ENCODE assay signal across 8 cellular contexts in the genomic region with DNA sequence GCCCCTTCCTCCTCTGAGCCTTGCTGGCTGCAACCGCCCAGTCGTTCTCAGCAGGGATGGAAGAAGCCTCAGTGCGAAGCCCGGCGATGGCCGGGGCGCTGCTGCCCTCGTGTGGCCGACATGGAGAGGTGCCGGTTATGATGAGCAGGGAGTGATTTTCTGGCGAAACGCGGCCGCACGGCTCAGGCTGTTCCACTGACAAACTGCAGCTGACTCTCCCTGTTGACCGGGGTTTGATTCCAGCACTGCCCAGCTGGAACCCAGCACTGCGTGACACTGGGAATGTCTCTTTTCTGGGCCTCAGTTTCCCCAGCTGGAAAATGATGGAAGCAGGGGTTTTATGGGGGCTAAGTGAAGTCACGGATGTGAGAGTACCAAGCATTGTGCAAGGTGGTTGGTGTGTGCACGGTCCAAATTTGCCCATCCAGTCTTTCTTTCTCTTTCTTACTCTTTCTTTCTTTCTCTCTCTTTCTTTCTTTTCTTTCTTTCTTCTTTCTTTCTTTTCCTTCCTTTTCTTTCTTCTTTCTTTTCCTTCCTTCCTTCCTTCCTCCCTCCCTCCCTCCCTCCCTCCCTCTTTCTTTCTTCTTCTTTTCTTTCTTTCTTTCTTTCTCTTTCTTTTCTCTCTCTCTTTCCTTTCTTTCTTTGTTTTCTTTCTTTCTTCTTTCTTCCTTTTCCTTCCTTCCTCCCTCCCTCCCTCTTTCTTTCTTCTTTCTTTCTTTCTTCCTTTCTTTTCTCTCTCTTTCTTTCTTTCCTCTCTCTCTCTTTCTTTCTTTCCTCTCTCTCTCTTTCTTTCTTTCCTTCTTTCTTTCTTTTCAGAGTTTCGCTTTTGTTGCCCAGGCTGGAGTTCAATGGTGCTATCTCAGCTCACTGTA. TPM values are rescaled to one million over a fixed set of nuclear protein-coding genes. Genes with fewer than 3 reads are reported as not detected.
DNase-seq lines count a peak whose midpoint lies in the region; ATAC-seq and TF ChIP-seq lines count a peak whose summit lies in the region.

No MANE protein-coding gene starts in this region.

- H3K9me3 Mint-ChIP-seq in activated CD4-positive, alpha-beta memory T cell treated with anti-CD3 and anti-CD28 coated beads, Interleukin-2, amount 10 ng/mL, durations not matched to agents 7 days and 5 days, result no peaks in the 10 kb centered on the region

- peak; percentile 86 for TF ChIP-seq CTCF in lung (IDR thresholded peaks at IDR 0.05; ENCODE audit: control extremely low read depth, extremely low read depth)

- 7% methylated on average over 20 of the region's 20 CpGs for WGBS in lung, 2 donors

- H3K27ac Mint-ChIP-seq in activated CD4-positive, alpha-beta memory T cell treated with anti-CD3 and anti-CD28 coated beads, Interleukin-2, amount 10 ng/mL, durations not matched to agents 7 days and 5 days, result no peak overlapping the region

- POLR2A ChIA-PET in activated CD4-positive, alpha-beta memory T cell treated with anti-CD3 and anti-CD28 coated beads, Interleukin-2, amount 10 ng/mL, durations not matched to agents 7 days and 5 days (lab: Charles Lee), result no interaction called here

- H3K4me1 Mint-ChIP-seq in activated CD4-positive, alpha-beta memory T cell treated with anti-CD3 and anti-CD28 coated beads, Interleukin-2, amount 10 ng/mL, durations not matched to agents 7 days and 5 days, result peaks cover 10% of the 10 kb centered on the region

- DNase-seq in COR-L47 (lab: John Stamatoyannopoulos, UW), result peak; percentile 71
- DNase-seq in NCI-H748 (lab: John Stamatoyannopoulos, UW; ENCODE audit: unreplicated experiment), result peak; percentile 77
- peak; percentile 77 for DNase-seq in activated CD4-positive, alpha-beta memory T cell treated with anti-CD3 and anti-CD28 coated beads, Interleukin-2, amount 10 ng/mL, durations not matched to agents 7 days and 5 days
- peak; percentile 93 for DNase-seq in ecto neural progenitor cell (ENCODE audit: low spot score)
- DNase-seq in lung (ENCODE audit: low spot score), result peak; percentile 76
- peak; percentile 62 for DNase-seq in stimulated activated CD8-positive, alpha-beta memory T cell treated with anti-CD3 and anti-CD28 coated beads, Interleukin-12 subunit alpha, Interleukin-12 subunit beta, amount 100 ng/mL, for 1 hour (ENCODE audit: low read depth)

- H3K4me3 ChIP-seq in lung, result no peak overlapping the region

- H3K36me3 Mint-ChIP-seq in activated CD4-positive, alpha-beta memory T cell treated with anti-CD3 and anti-CD28 coated beads, Interleukin-2, amount 10 ng/mL, durations not matched to agents 7 days and 5 days (ENCODE audit: low read depth), result no peaks in the 10 kb centered on the region

- peaks cover 42% of the 10 kb centered on the region for H3K27me3 Mint-ChIP-seq in activated CD4-positive, alpha-beta memory T cell treated with anti-CD3 and anti-CD28 coated beads, Interleukin-2, amount 10 ng/mL, durations not matched to agents 7 days and 5 days

- no peak overlapping the region for H3K4me3 Mint-ChIP-seq in activated CD4-positive, alpha-beta memory T cell treated with anti-CD3 and anti-CD28 coated beads, Interleukin-2, amount 10 ng/mL, durations not matched to agents 7 days and 5 days

- no peaks in the 10 kb centered on the region for H3K9me3 ChIP-seq in lung (ENCODE audit: control insufficient read depth in 2 of 2, insufficient read depth in 1 of 2, low read length in 1 of 2)

- no peak overlapping the region for H3K27ac ChIP-seq in lung (ENCODE audit: low read depth in 1 of 2, low read length in 1 of 2)

- CTCF ChIA-PET in activated CD4-positive, alpha-beta memory T cell treated with anti-CD3 and anti-CD28 coated beads, Interleukin-2, amount 10 ng/mL, durations not matched to agents 7 days and 5 days (lab: Charles Lee), result interaction anchor here (0.6 to 8.7 kb wide), 12 partner anchors 9 to 156 kb away, joined by 3 to 67 read pairs (median 6); no protein-coding TSS in a partner anchor

- H3K4me1 ChIP-seq in lung (ENCODE audit: control insufficient read depth in 2 of 2, insufficient read depth in 2 of 2, low read length in 2 of 2), result peaks cover 0 to 2% of the 10 kb centered on the region in 2 donors

- H3K27me3 ChIP-seq in lung (ENCODE audit: control insufficient read depth, insufficient read depth), result no peaks in the 10 kb centered on the region

- peak; percentile 67 for ATAC-seq in HG02798 (IDR thresholded peaks at IDR 0.05; ENCODE audit: poor library complexity, unreplicated experiment)
- ATAC-seq in lung (ENCODE audit: insufficient read depth, low FRiP score), result peak; percentile 92
- no peak for ATAC-seq in GM18868 (IDR thresholded peaks at IDR 0.05; ENCODE audit: unreplicated experiment)

- no peaks in the 10 kb centered on the region for H3K36me3 ChIP-seq in lung (ENCODE audit: control insufficient read depth in 2 of 2, insufficient read depth in 2 of 2, low read length in 2 of 2)

RNA-seq across cellular contexts. Expression of a gene that starts 25.8 kb away (rescaled TPM):
- total RNA-seq in activated CD4-positive, alpha-beta memory T cell treated with anti-CD3 and anti-CD28 coated beads, Interleukin-2, amount 10 ng/mL, durations not matched to agents 7 days and 5 days, result not detected
- under 1 TPM in 1 of 2 donors, not detected in 1; 0.65 TPM for total RNA-seq in lung
- polyA plus RNA-seq in lung, result under 1 TPM in 1 of 2 donors, not detected in 1; 0.05 TPM

RNA-seq across cellular contexts. Expression of a gene that starts 42.8 kb away (rescaled TPM):
- under 1 TPM; 0.15 to 0.20 TPM for total RNA-seq in activated CD4-positive, alpha-beta memory T cell treated with anti-CD3 and anti-CD28 coated beads, Interleukin-2, amount 10 ng/mL, durations not matched to agents 7 days and 5 days
- 1 to 10 TPM; 6.2 to 7.9 TPM for total RNA-seq in lung
- 1 to 10 TPM; 1.6 to 3.7 TPM for polyA plus RNA-seq in lung

Comparison
In these comparisons a context has a peak if more than half of its experiments do, and no peak if none do; other contexts are left out.
1. RNA of a gene that starts 42.8 kb away (total RNA-seq): 6.2 to 7.9 TPM in lung; 0.15 to 0.20 TPM in activated CD4-positive, alpha-beta memory T cell treated with anti-CD3 and anti-CD28 coated beads, Interleukin-2, amount 10 ng/mL, durations not matched to agents 7 days and 5 days; every median in the first group is over 4 times any median in the second.
2. Peak in every context shown above with its lines, with median percentiles within 50 percentile points of each other: DNase-seq.